In genomic region chr15:74893627-74894026, GRCh38 we compare ENCODE assay signal across 17 cellular contexts. TPM values are rescaled to one million over a fixed set of nuclear protein-coding genes. Genes with fewer than 3 reads are reported as not detected.
DNase-seq lines count a peak whose midpoint lies in the region; ATAC-seq and TF ChIP-seq lines count a peak whose summit lies in the region.
"Had no signal": no experiment of that assay in that cellular context is flagged by ENCODE, and none has a peak within 500 bp of the region (broad histone marks: within the 10 kb centered on the region; RNA-seq: fewer than 3 reads in every experiment).

No MANE protein-coding gene starts in this region.

- POLR2A ChIA-PET in HCT116 (lab: Charles Lee) = no interaction called here

- H2AFZ ChIP-seq in HCT116 (ENCODE audit: low read depth, low read length, poor library complexity, severe bottlenecking) = no peak overlapping the region

- DNase-seq in activated CD4-positive, alpha-beta T cell treated with anti-CD3 and anti-CD28 coated beads, Interleukin-2, amount 10 ng/mL, durations not matched to agents 24 days and 14 days = peak; percentile 85
- no peak for DNase-seq in activated CD4-positive, alpha-beta T cell treated with anti-CD3 and anti-CD28 coated beads for 1 hour
- DNase-seq in HCT116 (ENCODE audit: low read depth, low spot score) = no peak
- DNase-seq in activated T-helper 2 cell treated with anti-CD3 and anti-CD28 coated beads, Interferon-gamma antibody, Interleukin-2, Interleukin-4, amounts not matched to agents 10 μg/mL and 5 μg/mL and 100 μg/mL, durations not matched to agents 14 hours and 24 hours and 36 hours (ENCODE audit: low spot score) = peak; percentile 49
- DNase-seq in memory B cell (ENCODE audit: low spot score in 2 of 2) = no peak
- DNase-seq in DMS153 (lab: John Stamatoyannopoulos, UW) = no peak
- DNase-seq in NCI-H82 treated with DMSO at 0.1 percent for 48 hours (lab: John Stamatoyannopoulos, UW; ENCODE audit: unreplicated experiment) = no peak
- DNase-seq: anterior cingulate cortex; mesenchymal stem cell; NCI-H1436 treated with DMSO at 0.1 percent for 48 hours; NCI-H345; SJCRH30; stimulated activated CD4-positive, alpha-beta T cell treated with anti-CD3 and anti-CD28 coated beads, Interleukin-2, amount 100 ng/mL, for 24 hours; trophoblast cell had no signal

- H3K9me3 Mint-ChIP-seq in activated CD4-positive, alpha-beta T cell treated with anti-CD3 and anti-CD28 coated beads, Interleukin-2, amount 10 ng/mL, durations not matched to agents 24 days and 14 days = no peaks in the 10 kb centered on the region
- no peaks in the 10 kb centered on the region for H3K9me3 Mint-ChIP-seq in activated T-helper 2 cell treated with anti-CD3 and anti-CD28 coated beads, Interferon-gamma antibody, Interleukin-2, Interleukin-4, amounts not matched to agents 10 μg/mL and 5 μg/mL and 100 μg/mL, durations not matched to agents 14 hours and 24 hours and 36 hours
- H3K9me3 Mint-ChIP-seq in memory B cell = no peaks in the 10 kb centered on the region

- peak overlapping the region; percentile 91 for H3K27ac Mint-ChIP-seq in activated CD4-positive, alpha-beta T cell treated with anti-CD3 and anti-CD28 coated beads, Interleukin-2, amount 10 ng/mL, durations not matched to agents 24 days and 14 days
- H3K27ac Mint-ChIP-seq in activated T-helper 2 cell treated with anti-CD3 and anti-CD28 coated beads, Interferon-gamma antibody, Interleukin-2, Interleukin-4, amounts not matched to agents 10 μg/mL and 5 μg/mL and 100 μg/mL, durations not matched to agents 14 hours and 24 hours and 36 hours = peak overlapping the region; percentile 74
- H3K27ac Mint-ChIP-seq in memory B cell = peak overlapping the region; percentile 67

- no TSS peak for BruUV-seq in HCT116 (replicated peaks; lab: Mats Ljungman, UMichigan)

- H3K79me2 ChIP-seq in HCT116 (ENCODE audit: insufficient read depth, low read length) = peaks cover 16% of the 10 kb centered on the region; the same call in 1 of the 2 replicates

- intact Hi-C loops in activated CD4-positive, alpha-beta T cell treated with anti-CD3 and anti-CD28 coated beads, Interleukin-2, amount 10 ng/mL, durations not matched to agents 24 days and 14 days (cut with micrococcal nuclease) = no loop called here
- intact Hi-C loops in HCT116 (cut with micrococcal nuclease) = no loop called here
- intact Hi-C loops in activated T-helper 2 cell treated with anti-CD3 and anti-CD28 coated beads, Interferon-gamma antibody, Interleukin-2, Interleukin-4, amounts not matched to agents 10 μg/mL and 5 μg/mL and 100 μg/mL, durations not matched to agents 14 hours and 24 hours and 36 hours (cut with micrococcal nuclease) = no loop called here

- H3K9me3 ChIP-seq in HCT116 (ENCODE audit: control insufficient read depth in 1 of 2, insufficient read depth in 1 of 2, low read depth in 1 of 2, low read length in 2 of 2) = no peaks in the 10 kb centered on the region
- H3K9me3 ChIP-seq: neutrophil, right atrium auricular region, SJCRH30 had no signal

- H3K4me1 ChIP-seq in HCT116 (ENCODE audit: control insufficient read depth in 1 of 2, insufficient read depth in 2 of 2, low read length in 2 of 2) = peaks cover 11 to 42% of the 10 kb centered on the region in 2 experiments; a peak in 3 of 4 replicates
- H3K4me1 ChIP-seq: SJCRH30 had no signal

- H3K9me2 ChIP-seq in HCT116 (ENCODE audit: insufficient read depth) = no peaks in the 10 kb centered on the region

- H4K20me1 ChIP-seq in HCT116 (ENCODE audit: insufficient read depth) = no peaks in the 10 kb centered on the region

- H3K27me3 ChIP-seq in HCT116 (ENCODE audit: insufficient read depth, low read length) = no peaks in the 10 kb centered on the region
- H3K27me3 ChIP-seq: neutrophil, right atrium auricular region, SJCRH30 had no signal

- CTCF ChIA-PET in HCT116 (lab: Charles Lee) = interaction anchor here (0.6 kb wide), 1 partner anchor 277 kb away, joined by 3 read pairs; no protein-coding TSS in a partner anchor

- no peak for TF ChIP-seq RAD21 in HCT116 (IDR thresholded peaks at IDR 0.05; ENCODE audit: low read depth)

- peaks cover 5 to 26% of the 10 kb centered on the region in 2 experiments; a peak in 2 of 4 replicates for H3K36me3 ChIP-seq in HCT116 (ENCODE audit: control insufficient read depth in 1 of 2, insufficient read depth in 2 of 2, low read length in 2 of 2)
- H3K36me3 ChIP-seq: SJCRH30 had no signal

- RAD21 ChIA-PET in HCT116 (lab: Charles Lee; ENCODE audit: low non-redundant PET in 1 of 2, low total read pairs in 2 of 2, uncharacterized antibody in 2 of 2, unreplicated experiment in 2 of 2) = no interaction called here

- H3K9ac ChIP-seq in HCT116 (ENCODE audit: low read length) = no peak overlapping the region

- ATAC-seq in HCT116 (no peak), memory B cell (ENCODE audit: low read depth) (peak; percentile 28), GM18858 (IDR thresholded peaks at IDR 0.05; ENCODE audit: unreplicated experiment) (no peak)

- peaks cover 51% of the 10 kb centered on the region for H3K36me3 Mint-ChIP-seq in activated CD4-positive, alpha-beta T cell treated with anti-CD3 and anti-CD28 coated beads, Interleukin-2, amount 10 ng/mL, durations not matched to agents 24 days and 14 days (ENCODE audit: low read depth)
- peaks cover 63% of the 10 kb centered on the region for H3K36me3 Mint-ChIP-seq in activated T-helper 2 cell treated with anti-CD3 and anti-CD28 coated beads, Interferon-gamma antibody, Interleukin-2, Interleukin-4, amounts not matched to agents 10 μg/mL and 5 μg/mL and 100 μg/mL, durations not matched to agents 14 hours and 24 hours and 36 hours (ENCODE audit: low read depth)
- peaks cover 4% of the 10 kb centered on the region for H3K36me3 Mint-ChIP-seq in memory B cell

- TF ChIP-seq CTCF in HCT116 (IDR thresholded peaks at IDR 0.05 in 2 of 3, conservative IDR thresholded peaks at IDR 0.05 in 1 of 3; ENCODE audit: borderline replicate concordance in 1 of 3, insufficient read depth in 1 of 3, low read depth in 2 of 3, low read length in 2 of 3) = no peak

- no peak overlapping the region for H3K27ac ChIP-seq in HCT116 (ENCODE audit: low read depth, low read length)
- H3K27ac ChIP-seq: neutrophil, right atrium auricular region, SJCRH30 had no signal

- H3K4me2 ChIP-seq in HCT116 (ENCODE audit: low read length) = peak overlapping the region; percentile 54

- H3K4me1 Mint-ChIP-seq in activated CD4-positive, alpha-beta T cell treated with anti-CD3 and anti-CD28 coated beads, Interleukin-2, amount 10 ng/mL, durations not matched to agents 24 days and 14 days = peaks cover 38% of the 10 kb centered on the region
- H3K4me1 Mint-ChIP-seq in activated T-helper 2 cell treated with anti-CD3 and anti-CD28 coated beads, Interferon-gamma antibody, Interleukin-2, Interleukin-4, amounts not matched to agents 10 μg/mL and 5 μg/mL and 100 μg/mL, durations not matched to agents 14 hours and 24 hours and 36 hours (ENCODE audit: low read depth) = peaks cover 36% of the 10 kb centered on the region
- H3K4me1 Mint-ChIP-seq in memory B cell = peaks cover 27% of the 10 kb centered on the region

- TF ChIP-seq POLR2A in HCT116 (IDR thresholded peaks at IDR 0.05; ENCODE audit: borderline replicate concordance, extremely low read depth, insufficient read depth, insufficient read length) = no peak

- H3K27me3 Mint-ChIP-seq in activated CD4-positive, alpha-beta T cell treated with anti-CD3 and anti-CD28 coated beads, Interleukin-2, amount 10 ng/mL, durations not matched to agents 24 days and 14 days = no peaks in the 10 kb centered on the region
- H3K27me3 Mint-ChIP-seq in activated T-helper 2 cell treated with anti-CD3 and anti-CD28 coated beads, Interferon-gamma antibody, Interleukin-2, Interleukin-4, amounts not matched to agents 10 μg/mL and 5 μg/mL and 100 μg/mL, durations not matched to agents 14 hours and 24 hours and 36 hours (ENCODE audit: low read depth) = no peaks in the 10 kb centered on the region
- H3K27me3 Mint-ChIP-seq in memory B cell = no peaks in the 10 kb centered on the region

- peak overlapping the region; percentile 69 for H3K4me3 Mint-ChIP-seq in activated CD4-positive, alpha-beta T cell treated with anti-CD3 and anti-CD28 coated beads, Interleukin-2, amount 10 ng/mL, durations not matched to agents 24 days and 14 days
- peak overlapping the region; percentile 34 for H3K4me3 Mint-ChIP-seq in activated T-helper 2 cell treated with anti-CD3 and anti-CD28 coated beads, Interferon-gamma antibody, Interleukin-2, Interleukin-4, amounts not matched to agents 10 μg/mL and 5 μg/mL and 100 μg/mL, durations not matched to agents 14 hours and 24 hours and 36 hours (ENCODE audit: low read depth)
- H3K4me3 Mint-ChIP-seq in memory B cell = peak overlapping the region; percentile 69

- H3K4me3 ChIP-seq in HCT116 (replicated peaks in 1 of 2; ENCODE audit: low read depth in 1 of 2, low read length in 2 of 2) = no peak overlapping the region
- H3K4me3 ChIP-seq: right atrium auricular region, SJCRH30 had no signal

RNA-seq across cellular contexts. Expression of gene MPI, which starts 3.8 kb away (rescaled TPM):
- total RNA-seq in activated CD4-positive, alpha-beta T cell treated with anti-CD3 and anti-CD28 coated beads, Interleukin-2, amount 10 ng/mL, durations not matched to agents 24 days and 14 days = 63.9 and 64.4 TPM in 2 replicates
- total RNA-seq in HCT116 (2021; ENCODE audit: unreplicated experiment) = 49.7 TPM
- polyA plus RNA-seq in HCT116 (2012) = 80.3 and 100 TPM in 2 replicates
- 66.3 and 71.6 TPM in 2 replicates for total RNA-seq in activated T-helper 2 cell treated with anti-CD3 and anti-CD28 coated beads, Interferon-gamma antibody, Interleukin-2, Interleukin-4, amounts not matched to agents 10 μg/mL and 5 μg/mL and 100 μg/mL, durations not matched to agents 14 hours and 24 hours and 36 hours

RNA-seq across cellular contexts. Expression of gene FAM219B, which starts 13.0 kb away (rescaled TPM):
- 68.0 and 82.0 TPM in 2 replicates for total RNA-seq in activated CD4-positive, alpha-beta T cell treated with anti-CD3 and anti-CD28 coated beads, Interleukin-2, amount 10 ng/mL, durations not matched to agents 24 days and 14 days
- total RNA-seq in HCT116 (2021; ENCODE audit: unreplicated experiment) = 64.3 TPM
- 27.5 and 35.6 TPM in 2 replicates for polyA plus RNA-seq in HCT116 (2012)
- total RNA-seq in activated T-helper 2 cell treated with anti-CD3 and anti-CD28 coated beads, Interferon-gamma antibody, Interleukin-2, Interleukin-4, amounts not matched to agents 10 μg/mL and 5 μg/mL and 100 μg/mL, durations not matched to agents 14 hours and 24 hours and 36 hours = 82.1 and 95.2 TPM in 2 replicates

RNA-seq across cellular contexts. Expression of gene SCAMP2, which starts 20.5 kb away (rescaled TPM):
- total RNA-seq in activated CD4-positive, alpha-beta T cell treated with anti-CD3 and anti-CD28 coated beads, Interleukin-2, amount 10 ng/mL, durations not matched to agents 24 days and 14 days = 89.4 and 94.8 TPM in 2 replicates
- 55.8 TPM for total RNA-seq in HCT116 (2021; ENCODE audit: unreplicated experiment)
- polyA plus RNA-seq in HCT116 (2012) = 58.1 and 68.0 TPM in 2 replicates
- total RNA-seq in activated T-helper 2 cell treated with anti-CD3 and anti-CD28 coated beads, Interferon-gamma antibody, Interleukin-2, Interleukin-4, amounts not matched to agents 10 μg/mL and 5 μg/mL and 100 μg/mL, durations not matched to agents 14 hours and 24 hours and 36 hours = 85.0 and 90.6 TPM in 2 replicates

RNA-seq across cellular contexts. Expression of gene COX5A, which starts 44.2 kb away (rescaled TPM):
- total RNA-seq in activated CD4-positive, alpha-beta T cell treated with anti-CD3 and anti-CD28 coated beads, Interleukin-2, amount 10 ng/mL, durations not matched to agents 24 days and 14 days = 314 and 317 TPM in 2 replicates
- 307 TPM for total RNA-seq in HCT116 (2021; ENCODE audit: unreplicated experiment)
- polyA plus RNA-seq in HCT116 (2012) = 290 and 419 TPM in 2 replicates
- total RNA-seq in activated T-helper 2 cell treated with anti-CD3 and anti-CD28 coated beads, Interferon-gamma antibody, Interleukin-2, Interleukin-4, amounts not matched to agents 10 μg/mL and 5 μg/mL and 100 μg/mL, durations not matched to agents 14 hours and 24 hours and 36 hours = 311 and 333 TPM in 2 replicates

RNA-seq across cellular contexts. Expression of gene ULK3, which starts 50.7 kb away (rescaled TPM):
- total RNA-seq in activated CD4-positive, alpha-beta T cell treated with anti-CD3 and anti-CD28 coated beads, Interleukin-2, amount 10 ng/mL, durations not matched to agents 24 days and 14 days = 52.6 and 57.3 TPM in 2 replicates
- 48.4 TPM for total RNA-seq in HCT116 (2021; ENCODE audit: unreplicated experiment)
- 39.5 and 45.9 TPM in 2 replicates for polyA plus RNA-seq in HCT116 (2012)
- 45.5 and 47.7 TPM in 2 replicates for total RNA-seq in activated T-helper 2 cell treated with anti-CD3 and anti-CD28 coated beads, Interferon-gamma antibody, Interleukin-2, Interleukin-4, amounts not matched to agents 10 μg/mL and 5 μg/mL and 100 μg/mL, durations not matched to agents 14 hours and 24 hours and 36 hours

Comparison
In these comparisons a context has a peak if more than half of its experiments do, and no peak if none do; other contexts are left out.
1. DNase-seq: peak in activated CD4-positive, alpha-beta T cell treated with anti-CD3 and anti-CD28 coated beads, Interleukin-2, amount 10 ng/mL, durations not matched to agents 24 days and 14 days (single experiment) and activated T-helper 2 cell treated with anti-CD3 and anti-CD28 coated beads, Interferon-gamma antibody, Interleukin-2, Interleukin-4, amounts not matched to agents 10 μg/mL and 5 μg/mL and 100 μg/mL, durations not matched to agents 14 hours and 24 hours and 36 hours (single experiment); none in activated CD4-positive, alpha-beta T cell treated with anti-CD3 and anti-CD28 coated beads for 1 hour (single experiment), HCT116 (single experiment), memory B cell (0 of 2), DMS153 (single experiment) and NCI-H82 treated with DMSO at 0.1 percent for 48 hours (single experiment).
2. Peak in every context shown above with its lines, with median percentiles within 50 percentile points of each other: H3K27ac Mint-ChIP-seq and H3K4me3 Mint-ChIP-seq.